Comparison of ENCODE assay signal across 22 cellular contexts in genomic region chr12:110289711-110290078, GRCh38. TPM values are rescaled to one million over a fixed set of nuclear protein-coding genes. Genes with fewer than 3 reads are reported as not detected.
DNase-seq lines count a peak whose midpoint lies in the region; ATAC-seq, FAIRE-seq and TF ChIP-seq lines count a peak whose summit lies in the region.
"Had no signal": no experiment of that assay in that cellular context is flagged by ENCODE, and none has a peak within 500 bp of the region (broad histone marks: within the 10 kb centered on the region; RNA-seq: fewer than 3 reads in every experiment).

No MANE protein-coding gene starts in this region.

- TF ChIP-seq POLR2A in GM12878 (IDR thresholded peaks at IDR 0.05; ENCODE audit: low read depth, low read length): no peak

- no peak for TF ChIP-seq CTCF in Calu3 (IDR thresholded peaks at IDR 0.05; ENCODE audit: unreplicated experiment)
- no peak for TF ChIP-seq CTCF in GM12878 (IDR thresholded peaks at IDR 0.05 in 2 of 3, conservative IDR thresholded peaks at IDR 0.05 in 1 of 3; ENCODE audit: control insufficient read depth in 2 of 3, extremely low read depth in 1 of 3, insufficient read depth in 1 of 3, low read depth in 3 of 3, low read length in 3 of 3)
- no peak for TF ChIP-seq CTCF in omental fat pad (IDR thresholded peaks at IDR 0.05)

- H3K27me3 Mint-ChIP-seq in activated CD8-positive, alpha-beta memory T cell treated with anti-CD3 and anti-CD28 coated beads, Interleukin-2, amount 10 ng/mL, durations not matched to agents 7 days and 5 days: no peaks in the 10 kb centered on the region
- H3K27me3 Mint-ChIP-seq in Calu3 (ENCODE audit: unreplicated experiment): no peaks in the 10 kb centered on the region
- H3K27me3 Mint-ChIP-seq: activated CD4-positive, alpha-beta T cell treated with anti-CD3 and anti-CD28 coated beads, Interleukin-2, amount 10 ng/mL, durations not matched to agents 24 days and 14 days; CD4-positive, alpha-beta memory T cell had no signal

- SMC1A ChIA-PET in GM12878 (lab: Charles Lee; ENCODE audit: uncharacterized antibody, unreplicated experiment): interaction anchor here (1.3 to 1.9 kb wide), 2 partner anchors 9 to 42 kb away, joined by 3 to 6 read pairs; no protein-coding TSS in a partner anchor

- H4K20me1 ChIP-seq in GM12878 (ENCODE audit: control insufficient read depth, insufficient read depth): no peaks in the 10 kb centered on the region

- peak overlapping the region; percentile 9; the same call in 1 of the 2 replicates for H3K4me2 ChIP-seq in GM12878 (ENCODE audit: control insufficient read depth, insufficient read depth)
- H3K4me2 ChIP-seq: KMS-11 had no signal

- no peak for DNase-seq in activated CD8-positive, alpha-beta memory T cell treated with anti-CD3 and anti-CD28 coated beads, Interleukin-2, amount 10 ng/mL, durations not matched to agents 7 days and 5 days
- DNase-seq in activated CD8-positive, alpha-beta memory T cell treated with anti-CD3 and anti-CD28 coated beads, Interleukin-2, amount 50 U/mL, for 4 hours: no peak
- DNase-seq in Calu3 (no peak), GM12878 (ENCODE audit: low read depth, low spot score) (no peak), omental fat pad (ENCODE audit: low spot score) (no peak), AG08395 (ENCODE audit: low spot score) (no peak)
- no peak for DNase-seq in activated CD4-positive, alpha-beta T cell treated with anti-CD3 and anti-CD28 coated beads for 48 hours
- DNase-seq: 8988T; activated CD4-positive, alpha-beta T cell treated with anti-CD3 and anti-CD28 coated beads, Interleukin-2, amount 10 ng/mL, durations not matched to agents 24 days and 14 days; CD4-positive, alpha-beta memory T cell; NCI-H1436 treated with DMSO at 0.1 percent for 48 hours; NCI-H446; sigmoid colon; stimulated activated CD4-positive, alpha-beta T cell treated with anti-CD3 and anti-CD28 coated beads, Interleukin-4, amount 100 ng/mL, for 24 hours; stimulated activated naive CD4-positive, alpha-beta T cell treated with Interleukin-2 at 50 U/mL for 16 hours had no signal

- peaks cover 5 to 41% of the 10 kb centered on the region in 2 experiments for H3K36me3 ChIP-seq in GM12878 (ENCODE audit: control insufficient read depth in 2 of 2, insufficient read depth in 2 of 2, low read length in 1 of 2)

- H3K27ac ChIP-seq in GM12878 (ENCODE audit: control insufficient read depth, insufficient read depth): no peak overlapping the region
- H3K27ac ChIP-seq: HL-60, KMS-11 had no signal

- no peaks in the 10 kb centered on the region for H3K27me3 ChIP-seq in GM12878 (replicated peaks in 1 of 2; ENCODE audit: control insufficient read depth in 2 of 2, insufficient read depth in 2 of 2, low read length in 1 of 2)
- H3K27me3 ChIP-seq: sigmoid colon had no signal

- H3K36me3 Mint-ChIP-seq in activated CD8-positive, alpha-beta memory T cell treated with anti-CD3 and anti-CD28 coated beads, Interleukin-2, amount 10 ng/mL, durations not matched to agents 7 days and 5 days: peaks cover 64% of the 10 kb centered on the region
- H3K36me3 Mint-ChIP-seq in Calu3 (ENCODE audit: insufficient read depth, unreplicated experiment): peaks cover 99% of the 10 kb centered on the region

- WGBS in GM12878 (ENCODE audit: insufficient coverage, insufficient replicate concordance, low lambda C conversion rate, missing lambda C conversion rate): 2% methylated on average over 2 of the region's 2 CpGs

- in situ Hi-C loops in GM12878 (cut with MboI): no loop called here

- no peaks in the 10 kb centered on the region; the same call in 1 of the 2 replicates for H3K4me1 ChIP-seq in GM12878 (ENCODE audit: control insufficient read depth, insufficient read depth, low read length)

- no peak for TF ChIP-seq EP300 in GM12878 (IDR thresholded peaks at IDR 0.05; ENCODE audit: borderline replicate concordance in 1 of 2, control insufficient read depth in 1 of 2, low read depth in 2 of 2, low read length in 2 of 2)

- FAIRE-seq in GM12878 (lab: Jason Lieb, UNC): no peak

- RAD21 ChIA-PET in GM12878 (lab: Charles Lee; ENCODE audit: unreplicated experiment): interaction anchor here (0.8 to 1.1 kb wide), 2 partner anchors 78 to 128 kb away, joined by 3 to 5 read pairs; no protein-coding TSS in a partner anchor

- no peak for ATAC-seq in activated CD8-positive, alpha-beta memory T cell treated with anti-CD3 and anti-CD28 coated beads, Interleukin-2, amount 10 ng/mL, durations not matched to agents 7 days and 5 days
- ATAC-seq in GM12878: no peak
- ATAC-seq in omental fat pad (ENCODE audit: low FRiP score): peak; percentile 5
- no peak for ATAC-seq in HG03108 (IDR thresholded peaks at IDR 0.05; ENCODE audit: unreplicated experiment)

- BruUV-seq in Calu3 (replicated peaks; lab: Mats Ljungman, UMichigan) (no TSS peak), GM12878 (replicated peaks; lab: Mats Ljungman, UMichigan) (no TSS peak)

- H3K4me1 Mint-ChIP-seq in activated CD8-positive, alpha-beta memory T cell treated with anti-CD3 and anti-CD28 coated beads, Interleukin-2, amount 10 ng/mL, durations not matched to agents 7 days and 5 days: peaks cover 45% of the 10 kb centered on the region
- H3K4me1 Mint-ChIP-seq in Calu3 (ENCODE audit: low read depth, unreplicated experiment): peaks cover 31% of the 10 kb centered on the region

- peaks cover 64% of the 10 kb centered on the region for H3K79me2 ChIP-seq in GM12878 (ENCODE audit: control insufficient read depth, insufficient read depth, low read length)

- H3K4me3 ChIP-seq in GM12878: no peak overlapping the region
- H3K4me3 ChIP-seq: lung, sigmoid colon had no signal

- no peak overlapping the region for H2AFZ ChIP-seq in GM12878 (ENCODE audit: control insufficient read depth, low read depth, low read length)

- TF ChIP-seq RAD21 in GM12878 (IDR thresholded peaks at IDR 0.05; ENCODE audit: insufficient read depth, low read depth, low read length): no peak

- peak overlapping the region; percentile 32 for H3K27ac Mint-ChIP-seq in activated CD8-positive, alpha-beta memory T cell treated with anti-CD3 and anti-CD28 coated beads, Interleukin-2, amount 10 ng/mL, durations not matched to agents 7 days and 5 days
- H3K27ac Mint-ChIP-seq in Calu3 (ENCODE audit: unreplicated experiment): peak overlapping the region; percentile 18

- no peaks in the 10 kb centered on the region for H3K9me3 ChIP-seq in GM12878 (replicated peaks; ENCODE audit: control insufficient read depth, insufficient read depth, low read length)
- H3K9me3 ChIP-seq: sigmoid colon had no signal

- POLR2A ChIA-PET in GM12878 (lab: Charles Lee): interaction anchor here (0.5 to 0.6 kb wide), 2 partner anchors 19 to 141 kb away, joined by 3 to 6 read pairs; no protein-coding TSS in a partner anchor

- H3K9ac ChIP-seq in GM12878 (ENCODE audit: control insufficient read depth, insufficient read depth, low read length): no peak overlapping the region
- H3K9ac ChIP-seq: KMS-11 had no signal

- no peaks in the 10 kb centered on the region for H3K9me3 Mint-ChIP-seq in activated CD8-positive, alpha-beta memory T cell treated with anti-CD3 and anti-CD28 coated beads, Interleukin-2, amount 10 ng/mL, durations not matched to agents 7 days and 5 days (ENCODE audit: low read depth)
- no peaks in the 10 kb centered on the region for H3K9me3 Mint-ChIP-seq in Calu3 (ENCODE audit: low read depth, unreplicated experiment)
- H3K9me3 Mint-ChIP-seq: activated CD4-positive, alpha-beta T cell treated with anti-CD3 and anti-CD28 coated beads, Interleukin-2, amount 10 ng/mL, durations not matched to agents 24 days and 14 days; activated T-helper 2 cell treated with anti-CD3 and anti-CD28 coated beads, Interferon-gamma antibody, Interleukin-2, Interleukin-4, amounts not matched to agents 10 μg/mL and 5 μg/mL and 100 μg/mL, durations not matched to agents 14 hours and 24 hours and 36 hours; CD4-positive, alpha-beta memory T cell; neural crest cell; T-helper 2 cell treated with Interferon-gamma antibody and Interleukin-4, amounts not matched to agents 5 μg/mL and 100 μg/mL, for 36 hours had no signal

- no peak overlapping the region for H3K4me3 Mint-ChIP-seq in activated CD8-positive, alpha-beta memory T cell treated with anti-CD3 and anti-CD28 coated beads, Interleukin-2, amount 10 ng/mL, durations not matched to agents 7 days and 5 days
- no peak overlapping the region for H3K4me3 Mint-ChIP-seq in Calu3 (ENCODE audit: low read depth, unreplicated experiment)
- H3K4me3 Mint-ChIP-seq: activated CD4-positive, alpha-beta T cell treated with anti-CD3 and anti-CD28 coated beads, Interleukin-2, amount 10 ng/mL, durations not matched to agents 24 days and 14 days; neural crest cell; T-helper 2 cell treated with Interferon-gamma antibody and Interleukin-4, amounts not matched to agents 5 μg/mL and 100 μg/mL, for 36 hours had no signal

- intact Hi-C loops in Calu3 (cut with micrococcal nuclease; ENCODE audit: unreplicated experiment) (loop anchor here (2.0 to 5.0 kb wide), 2 partner anchors 48 to 189 kb away; no protein-coding TSS in a partner anchor), GM12878 (cut with micrococcal nuclease; ENCODE audit: unreplicated experiment) (no loop called here)

- CTCF ChIA-PET in activated CD8-positive, alpha-beta memory T cell treated with anti-CD3 and anti-CD28 coated beads, Interleukin-2, amount 10 ng/mL, durations not matched to agents 7 days and 5 days (lab: Charles Lee): interaction anchor here (0.9 to 1.4 kb wide), 3 partner anchors 35 to 445 kb away, joined by 3 to 4 read pairs (median 3); no protein-coding TSS in a partner anchor
- CTCF ChIA-PET in Calu3 (lab: Charles Lee) (interaction anchor here (0.6 kb wide), 1 partner anchor 11 kb away, joined by 3 read pairs; no protein-coding TSS in a partner anchor), GM12878 (lab: Yijun Ruan, JAX) (interaction anchor here (1.2 to 1.4 kb wide), 2 partner anchors 165 to 190 kb away, joined by 3 read pairs; no protein-coding TSS in a partner anchor)

RNA-seq across cellular contexts. Expression of gene ATP2A2, which starts 8.6 kb away (rescaled TPM):
- total RNA-seq in activated CD8-positive, alpha-beta memory T cell treated with anti-CD3 and anti-CD28 coated beads, Interleukin-2, amount 10 ng/mL, durations not matched to agents 7 days and 5 days: 100 to 1,000 TPM; 144 to 193 TPM
- total RNA-seq in Calu3 (2022) (388 and 437 TPM in 2 replicates), GM12878 (2014; rRNA removed) (74.9 and 80.2 TPM in 2 replicates), GM12878 (2014; rRNA removed; fragmentation: Illumina TruSeq; extraction: Trizol) (31.7 and 33.3 TPM in 2 replicates), GM12878 (2021) (120 and 133 TPM in 2 replicates), omental fat pad (100 to 1,000 TPM; 116 to 238 (median 132) TPM)
- total RNA-seq in GM12878 (2013; cell fraction: nucleolus; rRNA removed): 177 and 186 TPM in 2 replicates
- polyA plus RNA-seq in GM12878 (2011; ENCODE audit: low read depth): 57.9 TPM
- polyA plus RNA-seq in GM12878 (2011; rRNA removed) (25.3 and 35.5 TPM in 2 replicates), GM12878 (2014; fragmentation: Illumina TruSeq; extraction: Trizol) (87.0 and 91.5 TPM in 2 replicates), GM12878 (2014; fragmentation: Nextera tagmentation; extraction: Ambion mirVana) (1 to 10 TPM; 3.7 to 5.1 TPM), GM12878 (2014; rRNA removed) (44.6 and 48.0 TPM in 2 replicates), GM12878 (2016; fragmentation: Nextera tagmentation; extraction: Ambion mirVana) (10 to 100 TPM; 23.7 to 29.1 TPM)
- 20.9 and 28.4 TPM in 2 replicates for polyA plus RNA-seq in GM12878 (2011; cell fraction: cytosol; rRNA removed)
- polyA plus RNA-seq in GM12878 (2011; cell fraction: nucleus; rRNA removed): 107 and 121 TPM in 2 replicates
- polyA plus RNA-seq in GM12878 (2012): 65.9 and 70.6 TPM in 2 replicates
- 53.8 and 71.5 TPM in 2 replicates for polyA minus RNA-seq in GM12878 (2011; rRNA and poly(A)+ RNA removed)
- 29.8 and 34.0 TPM in 2 replicates for polyA minus RNA-seq in GM12878 (2011; cell fraction: cytosol; rRNA and poly(A)+ RNA removed)
- 56.6 and 89.7 TPM in 2 replicates for polyA minus RNA-seq in GM12878 (2011; cell fraction: nucleus; rRNA and poly(A)+ RNA removed)
